18 cellular contexts compared by ENCODE assay signal in genomic region chr13:22736768-22737092, GRCh38.
A peak's percentile ranks its signal among the peaks of the same experiment; 100 is the strongest.
DNase-seq lines count a peak whose midpoint lies in the region; ATAC-seq, FAIRE-seq and TF ChIP-seq lines count a peak whose summit lies in the region.
"Had no signal": no experiment of that assay in that cellular context is flagged by ENCODE, and none has a peak within 500 bp of the region (broad histone marks: within the 10 kb centered on the region; RNA-seq: fewer than 3 reads in every experiment).

No MANE protein-coding gene starts in this region.

- TF ChIP-seq EP300 in H1 (IDR thresholded peaks at IDR 0.05; ENCODE audit: borderline replicate concordance in 1 of 2, low read depth in 2 of 2, low read length in 2 of 2): no peak

- POLR2A ChIA-PET in H1 (lab: Charles Lee; ENCODE audit: partially characterized antibody): no interaction called here

- H3K36me3 ChIP-seq in H1 (ENCODE audit: control insufficient read depth in 2 of 4, insufficient read depth in 4 of 4, low read length in 3 of 4): no peaks in the 10 kb centered on the region
- H3K36me3 ChIP-seq in left lung: no peaks in the 10 kb centered on the region
- no peaks in the 10 kb centered on the region for H3K36me3 ChIP-seq in upper lobe of right lung
- H3K36me3 ChIP-seq: BLaER1 treated with 17β-estradiol and CSF1 and Interleukin-3, amounts not matched to agents 10 nM and 100 nM had no signal

- no peak overlapping the region for H3K9ac ChIP-seq in H1 (replicated peaks in 1 of 4; ENCODE audit: extremely low read depth in 1 of 4, low read depth in 3 of 4, low read length in 3 of 4)
- H3K9ac ChIP-seq: BLaER1 treated with 17β-estradiol and CSF1 and Interleukin-3, amounts not matched to agents 10 nM and 100 nM had no signal

- no peak overlapping the region for H4K5ac ChIP-seq in H1 (ENCODE audit: insufficient read length, low read depth, low read length)

- H3K36me3 Mint-ChIP-seq in mesothelial cell of epicardium: peaks cover 16% of the 10 kb centered on the region
- H3K36me3 Mint-ChIP-seq in activated T-helper 17 cell treated with anti-CD3 and anti-CD28 coated beads, Interleukin-2, amount 50 U/mL, for 72 hours (ENCODE audit: low read depth): no peaks in the 10 kb centered on the region
- H3K36me3 Mint-ChIP-seq: CD8-positive, alpha-beta T cell had no signal

- no peak overlapping the region for H4K91ac ChIP-seq in H1 (replicated peaks; ENCODE audit: insufficient read length, low read length)

- no peaks in the 10 kb centered on the region for H3K79me1 ChIP-seq in H1 (ENCODE audit: low read depth, low read length)

- 81% methylated on average over 2 of the region's 2 CpGs; no CpG with 5 or more reads in 1 of the 2 experiments for WGBS in H1 (ENCODE audit: extremely low coverage in 1 of 2, insufficient coverage in 1 of 2, insufficient read length in 1 of 2, insufficient replicate concordance in 2 of 2, low coverage in 1 of 2, low lambda C conversion rate in 2 of 2, missing lambda C conversion rate in 1 of 2), 2 experiments

- no peaks in the 10 kb centered on the region for H3K27me3 ChIP-seq in H1 (replicated peaks in 1 of 4; ENCODE audit: control insufficient read depth in 3 of 4, extremely low read depth in 1 of 4, insufficient read depth in 3 of 4, low read length in 3 of 4)
- H3K27me3 ChIP-seq in left lung: peaks cover 0 to 12% of the 10 kb centered on the region in 2 donors
- no peaks in the 10 kb centered on the region for H3K27me3 ChIP-seq in upper lobe of right lung
- H3K27me3 ChIP-seq: BLaER1 treated with 17β-estradiol and CSF1 and Interleukin-3, amounts not matched to agents 10 nM and 100 nM had no signal

- no peak for TF ChIP-seq RAD21 in H1 (IDR thresholded peaks at IDR 0.05 in 1 of 2, conservative IDR thresholded peaks at IDR 0.05 in 1 of 2; ENCODE audit: low read depth in 2 of 2, low read length in 2 of 2)

- no peak overlapping the region for H2BK12ac ChIP-seq in H1 (ENCODE audit: low read depth, low read length)

- FAIRE-seq in H1 (lab: Jason Lieb, UNC): no peak
- FAIRE-seq: G401.6, GM12891, GM19239, H54, HTR-8/SVneo had no signal

- no peak overlapping the region for H3K4me2 ChIP-seq in H1 (ENCODE audit: insufficient read depth in 1 of 2, low read depth in 2 of 2, low read length in 2 of 2)
- H3K4me2 ChIP-seq: BLaER1 treated with 17β-estradiol and CSF1 and Interleukin-3, amounts not matched to agents 10 nM and 100 nM had no signal

- H2BK20ac ChIP-seq in H1 (ENCODE audit: low read length): no peak overlapping the region

- no peaks in the 10 kb centered on the region for H3K27me3 Mint-ChIP-seq in mesothelial cell of epicardium (ENCODE audit: low read depth)
- peaks cover 24% of the 10 kb centered on the region for H3K27me3 Mint-ChIP-seq in activated T-helper 17 cell treated with anti-CD3 and anti-CD28 coated beads, Interleukin-2, amount 50 U/mL, for 72 hours
- H3K27me3 Mint-ChIP-seq: B cell had no signal

- H2BK120ac ChIP-seq in H1 (replicated peaks; ENCODE audit: low read depth, low read length): no peak overlapping the region

- H3K9me3 Mint-ChIP-seq in mesothelial cell of epicardium: peaks cover 26% of the 10 kb centered on the region
- H3K9me3 Mint-ChIP-seq in activated T-helper 17 cell treated with anti-CD3 and anti-CD28 coated beads, Interleukin-2, amount 50 U/mL, for 72 hours: peaks cover 3% of the 10 kb centered on the region

- H3K14ac ChIP-seq in H1 (ENCODE audit: insufficient read length): no peak overlapping the region

- H3K23me2 ChIP-seq in H1 (ENCODE audit: low read depth, low read length): no peaks in the 10 kb centered on the region

- H2AFZ ChIP-seq in H1 (ENCODE audit: low read length): 0 out of 2 replicates have a peak overlapping the region, but pooled peaks have one; percentile 71

- H3K27ac ChIP-seq in H1 (ENCODE audit: low read depth, low read length) (no peak overlapping the region), left lung (no peak overlapping the region), upper lobe of right lung (no peak overlapping the region)
- H3K27ac ChIP-seq: BLaER1 treated with 17β-estradiol and CSF1 and Interleukin-3, amounts not matched to agents 10 nM and 100 nM had no signal

- H3K4me1 ChIP-seq in H1 (replicated peaks in 1 of 4; ENCODE audit: control insufficient read depth in 3 of 4, insufficient read depth in 4 of 4, low read length in 3 of 4) (no peaks in the 10 kb centered on the region), left lung (no peaks in the 10 kb centered on the region), upper lobe of right lung (no peaks in the 10 kb centered on the region)
- H3K4me1 ChIP-seq: BLaER1 treated with 17β-estradiol and CSF1 and Interleukin-3, amounts not matched to agents 10 nM and 100 nM had no signal

- H3K4me3 ChIP-seq in H1 (ENCODE audit: extremely low read depth in 1 of 4, insufficient read depth in 2 of 4, low read depth in 3 of 4, low read length in 4 of 4): no peak overlapping the region
- H3K4me3 ChIP-seq in left lung: no peak overlapping the region
- H3K4me3 ChIP-seq in upper lobe of right lung: no peak overlapping the region
- H3K4me3 ChIP-seq: BLaER1 treated with 17β-estradiol and CSF1 and Interleukin-3, amounts not matched to agents 10 nM and 100 nM had no signal

- H3K9me3 ChIP-seq in H1 (ENCODE audit: insufficient read depth in 2 of 2, low read depth in 1 of 2, low read length in 1 of 2): no peaks in the 10 kb centered on the region
- H3K9me3 ChIP-seq in left lung: no peaks in the 10 kb centered on the region
- H3K9me3 ChIP-seq in upper lobe of right lung: no peaks in the 10 kb centered on the region

- H3K79me2 ChIP-seq in H1 (ENCODE audit: control insufficient read depth in 1 of 2, insufficient read depth in 2 of 2, low read length in 2 of 2): no peaks in the 10 kb centered on the region

- no peak overlapping the region for H3K23ac ChIP-seq in H1 (ENCODE audit: insufficient read length)

- no peak overlapping the region for H3K18ac ChIP-seq in H1 (ENCODE audit: extremely low read depth, low read length)

- intact Hi-C loops in left lung (cut with DNase I) (no loop called here), upper lobe of right lung (cut with DNase I) (no loop called here)

- no peak overlapping the region for H3K56ac ChIP-seq in H1 (replicated peaks; ENCODE audit: insufficient read length, low read depth, low read length)

- ATAC-seq in left lung: peak; percentile 81
- ATAC-seq in upper lobe of right lung: peak; percentile 85
- ATAC-seq in activated T-helper 17 cell treated with anti-CD3 and anti-CD28 coated beads, Interleukin-2, amount 50 U/mL, for 72 hours (replicated peaks): no peak
- ATAC-seq: CD8-positive, alpha-beta T cell had no signal

- no peaks in the 10 kb centered on the region for H4K20me1 ChIP-seq in H1 (replicated peaks in 1 of 2; ENCODE audit: control insufficient read depth in 1 of 2, insufficient read depth in 2 of 2, low read length in 2 of 2)
- H4K20me1 ChIP-seq: BLaER1 treated with 17β-estradiol and CSF1 and Interleukin-3, amounts not matched to agents 10 nM and 100 nM had no signal

- TF ChIP-seq CTCF in H1 (IDR thresholded peaks at IDR 0.05; ENCODE audit: control extremely low read depth in 1 of 3, insufficient read depth in 1 of 3, low read depth in 1 of 3, low read length in 3 of 3): no peak
- no peak for TF ChIP-seq CTCF in left lung (IDR thresholded peaks at IDR 0.05)
- no peak for TF ChIP-seq CTCF in mesothelial cell of epicardium (IDR thresholded peaks at IDR 0.05; ENCODE audit: unreplicated experiment)
- no peak for TF ChIP-seq CTCF in upper lobe of right lung (IDR thresholded peaks at IDR 0.05)

- DNase-seq in H1 (ENCODE audit: low read depth in 1 of 2, low spot score in 2 of 2) (no peak), left lung (no peak), mesothelial cell of epicardium (ENCODE audit: low spot score in 2 of 2, unreplicated experiment in 2 of 2) (no peak), upper lobe of right lung (no peak), LoVo (ENCODE audit: low spot score) (no peak), NCI-H128 (lab: John Stamatoyannopoulos, UW; ENCODE audit: unreplicated experiment) (no peak)
- DNase-seq: CD8-positive, alpha-beta T cell; DMS 273 treated with DMSO at 0.1 percent for 48 hours; HCEC 1CT; IMR-90 had no signal

- no peak overlapping the region for H2BK5ac ChIP-seq in H1 (ENCODE audit: low read depth, low read length)

- no peak overlapping the region for H4K8ac ChIP-seq in H1 (ENCODE audit: extremely low read depth, insufficient read depth, low read length)

- H2BK15ac ChIP-seq in H1 (ENCODE audit: low read length): no peak overlapping the region

- H3K27ac Mint-ChIP-seq in mesothelial cell of epicardium: peak overlapping the region; percentile 92
- H3K27ac Mint-ChIP-seq in activated T-helper 17 cell treated with anti-CD3 and anti-CD28 coated beads, Interleukin-2, amount 50 U/mL, for 72 hours: no peak overlapping the region
- H3K27ac Mint-ChIP-seq: B cell; CD8-positive, alpha-beta T cell had no signal

- H3K4me3 Mint-ChIP-seq in mesothelial cell of epicardium: no peak overlapping the region
- no peak overlapping the region for H3K4me3 Mint-ChIP-seq in activated T-helper 17 cell treated with anti-CD3 and anti-CD28 coated beads, Interleukin-2, amount 50 U/mL, for 72 hours
- H3K4me3 Mint-ChIP-seq: B cell; CD8-positive, alpha-beta T cell had no signal

- H3K4ac ChIP-seq in H1 (replicated peaks; ENCODE audit: insufficient read length, low read depth, low read length): no peak overlapping the region

- no peak for TF ChIP-seq POLR2A in H1 (IDR thresholded peaks at IDR 0.05; ENCODE audit: control extremely low read depth in 1 of 2, low read depth in 2 of 2, low read length in 2 of 2)

- no peak overlapping the region for H2AK5ac ChIP-seq in H1 (ENCODE audit: low read depth, low read length)

- H3K4me1 Mint-ChIP-seq in mesothelial cell of epicardium: peaks cover 31% of the 10 kb centered on the region
- H3K4me1 Mint-ChIP-seq in activated T-helper 17 cell treated with anti-CD3 and anti-CD28 coated beads, Interleukin-2, amount 50 U/mL, for 72 hours: no peaks in the 10 kb centered on the region
- H3K4me1 Mint-ChIP-seq: B cell had no signal

- CTCF ChIA-PET in H1 (lab: Charles Lee; ENCODE audit: partially characterized antibody): interaction anchor here (1.0 to 3.3 kb wide), 7 partner anchors 13 to 1060 kb away, joined by 3 to 9 read pairs (median 5); no protein-coding TSS in a partner anchor

TF ChIP-seq in H1, 55 proteins besides CTCF, POLR2A, EP300 and RAD21 (continues in another document):
- TF ChIP-seq ATF2 (IDR thresholded peaks at IDR 0.05; ENCODE audit: low read length) (no peak), GTF2F1 (IDR thresholded peaks at IDR 0.05; ENCODE audit: borderline replicate concordance, low read depth, low read length) (no peak), TCF12 (IDR thresholded peaks at IDR 0.05; ENCODE audit: low read depth, low read length) (no peak)
